Comparison of ENCODE assay signal across 8 cellular contexts in genomic region chr19:5138606-5139594, GRCh38.
DNase-seq lines count a peak whose midpoint lies in the region; ATAC-seq lines count a peak whose summit lies in the region.

No MANE protein-coding gene starts in this region.

- DNase-seq in activated CD4-positive, alpha-beta T cell treated with anti-CD3 and anti-CD28 coated beads, Interleukin-2, amount 50 U/mL, for 1 hour, result peak; percentile 54
- DNase-seq in dermis blood vessel endothelial cell (peak; percentile 74), smooth muscle cell of the brain vasculature (ENCODE audit: low read depth, low spot score) (peak; percentile 26), HPDE6-E6E7 (ENCODE audit: extremely low spot score) (no peak), NCI-H1436 (lab: John Stamatoyannopoulos, UW) (no peak), NCI-H146 treated with DMSO at 0.1 percent for 48 hours (lab: John Stamatoyannopoulos, UW; ENCODE audit: unreplicated experiment) (no peak)

- ATAC-seq in GM18517 (IDR thresholded peaks at IDR 0.05; ENCODE audit: unreplicated experiment) (peak; percentile 88), HG03520 (IDR thresholded peaks at IDR 0.05; ENCODE audit: unreplicated experiment) (peak; percentile 58)

Comparison
In these comparisons a context has a peak if more than half of its experiments do, and no peak if none do; other contexts are left out.
1. DNase-seq: peak in activated CD4-positive, alpha-beta T cell treated with anti-CD3 and anti-CD28 coated beads, Interleukin-2, amount 50 U/mL, for 1 hour (single experiment), dermis blood vessel endothelial cell (single experiment) and smooth muscle cell of the brain vasculature (single experiment); none in HPDE6-E6E7 (single experiment), NCI-H1436 (single experiment) and NCI-H146 treated with DMSO at 0.1 percent for 48 hours (single experiment).